9 cellular contexts compared by ENCODE assay signal in the genomic region with DNA sequence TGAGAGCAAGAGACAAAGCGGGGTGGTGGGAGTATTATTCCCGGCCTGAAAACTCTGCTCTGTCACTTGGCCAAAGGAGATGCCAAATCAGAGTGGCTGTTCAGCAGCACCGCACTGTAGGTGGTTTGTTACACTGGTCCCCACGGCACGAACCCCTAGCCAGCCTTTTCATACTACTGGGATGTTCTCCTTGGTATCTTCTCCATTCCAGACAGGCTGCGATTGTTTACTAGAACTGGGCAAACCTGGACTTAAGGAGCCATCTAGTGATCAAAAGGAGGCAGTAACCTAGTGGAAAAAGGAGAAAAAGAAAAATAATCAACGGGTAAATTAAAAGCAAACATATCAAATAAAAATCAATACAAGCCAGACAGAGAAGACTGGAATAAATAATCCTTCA. TPM values are rescaled to one million over a fixed set of nuclear protein-coding genes. Genes with fewer than 3 reads are reported as not detected.
DNase-seq lines count a peak whose midpoint lies in the region; ATAC-seq and TF ChIP-seq lines count a peak whose summit lies in the region.
"Had no signal": no experiment of that assay in that cellular context is flagged by ENCODE, and none has a peak within 500 bp of the region (broad histone marks: within the 10 kb centered on the region; RNA-seq: fewer than 3 reads in every experiment).

No MANE protein-coding gene starts in this region.

- H3K36me3 ChIP-seq in Loucy (ENCODE audit: insufficient read depth, low read length) (no peaks in the 10 kb centered on the region), neural progenitor cell (no peaks in the 10 kb centered on the region)

- H3K9me3 Mint-ChIP-seq in neural progenitor cell = no peaks in the 10 kb centered on the region

- H3F3A ChIP-seq in Loucy (ENCODE audit: low read depth) (no peaks in the 10 kb centered on the region), neural progenitor cell (ENCODE audit: low read depth) (peaks cover 14% of the 10 kb centered on the region)

- H3K27me3 Mint-ChIP-seq in neural progenitor cell (ENCODE audit: insufficient read depth, low read depth) = no peaks in the 10 kb centered on the region
- H3K27me3 Mint-ChIP-seq: activated naive CD8-positive, alpha-beta T cell had no signal

- intact Hi-C loops in posterior vena cava (cut with DNase I) = no loop called here

- H3K4me1 ChIP-seq in Loucy (ENCODE audit: insufficient read depth, low read length, poor library complexity, severe bottlenecking) (no peaks in the 10 kb centered on the region), neural progenitor cell (peaks cover 14% of the 10 kb centered on the region)

- H3K4me2 ChIP-seq in Loucy (ENCODE audit: low read depth, low read length, poor library complexity, severe bottlenecking) = no peak overlapping the region
- no peak overlapping the region for H3K4me2 ChIP-seq in neural progenitor cell

- H3K27me3 ChIP-seq in Loucy (ENCODE audit: insufficient read depth, low read length, poor library complexity, severe bottlenecking) = no peaks in the 10 kb centered on the region
- no peaks in the 10 kb centered on the region for H3K27me3 ChIP-seq in neural progenitor cell

- H3K9me3 ChIP-seq in Loucy (ENCODE audit: insufficient read depth, low read depth, low read length) (no peaks in the 10 kb centered on the region), neural progenitor cell (ENCODE audit: low read depth) (no peaks in the 10 kb centered on the region)

- no peak overlapping the region for H3K27ac ChIP-seq in neural progenitor cell

- H2AFZ ChIP-seq in Loucy (ENCODE audit: low read length) = no peak overlapping the region
- peak overlapping the region; percentile 86 for H2AFZ ChIP-seq in neural progenitor cell (replicated peaks)

- ATAC-seq in GM18873 (IDR thresholded peaks at IDR 0.05; ENCODE audit: low FRiP score, unreplicated experiment) (peak; percentile 66), GM21737 (IDR thresholded peaks at IDR 0.05; ENCODE audit: unreplicated experiment) (no peak)

- TF ChIP-seq CTCF in Loucy (conservative IDR thresholded peaks at IDR 0.05; ENCODE audit: low read length) (peak; percentile 52), neural progenitor cell (IDR thresholded peaks at IDR 0.05) (peak; percentile 72)

- H3K79me2 ChIP-seq in Loucy (ENCODE audit: insufficient read depth, low read length) (no peaks in the 10 kb centered on the region), neural progenitor cell (ENCODE audit: low read depth) (no peaks in the 10 kb centered on the region)

- in situ Hi-C loops in T47D (cut with HindIII; ENCODE audit: low pct_unique_long_range_greater_than_20kb, low sequenced_read_pairs) = no loop called here

- H3K9me2 ChIP-seq in Loucy (replicated peaks; ENCODE audit: low read depth, low read length) = no peaks in the 10 kb centered on the region

- H4K20me1 ChIP-seq in Loucy (ENCODE audit: insufficient read depth, low read length, poor library complexity, severe bottlenecking) (no peaks in the 10 kb centered on the region), neural progenitor cell (ENCODE audit: low read depth) (no peaks in the 10 kb centered on the region)

- H3K4me3 Mint-ChIP-seq in neural progenitor cell = no peak overlapping the region
- H3K4me3 Mint-ChIP-seq: activated naive CD8-positive, alpha-beta T cell had no signal

- peak; percentile 5 for DNase-seq in AG08396 (ENCODE audit: low spot score)
- peak; percentile 39 to 79 for DNase-seq in T47D (ENCODE audit: low read depth in 1 of 2, low spot score in 1 of 2)
- DNase-seq in neural progenitor cell (ENCODE audit: low spot score) = peak; percentile 64
- no peak for DNase-seq in AML-193 (lab: John Stamatoyannopoulos, UW)
- DNase-seq in posterior vena cava (ENCODE audit: low spot score) = no peak

- H3K4me3 ChIP-seq in Loucy (ENCODE audit: low read length, poor library complexity, severe bottlenecking) = no peak overlapping the region
- no peak overlapping the region for H3K4me3 ChIP-seq in neural progenitor cell

- H3K27ac Mint-ChIP-seq in neural progenitor cell = no peak overlapping the region
- H3K27ac Mint-ChIP-seq: activated naive CD8-positive, alpha-beta T cell had no signal

- H3K9ac ChIP-seq in Loucy (ENCODE audit: low read depth, low read length, poor library complexity, severe bottlenecking) (no peak overlapping the region), neural progenitor cell (no peak overlapping the region)

- no peaks in the 10 kb centered on the region for H3K4me1 Mint-ChIP-seq in neural progenitor cell

- no peaks in the 10 kb centered on the region for H3K36me3 Mint-ChIP-seq in neural progenitor cell
- H3K36me3 Mint-ChIP-seq: activated naive CD8-positive, alpha-beta T cell had no signal

RNA-seq across cellular contexts. Expression of a gene that starts 58.9 kb away (rescaled TPM):
- 21.0 and 25.5 TPM in 2 replicates for total RNA-seq in neural progenitor cell (ENCODE audit: low replicate concordance)
- total RNA-seq in posterior vena cava = 1 to 10 TPM; 5.5 to 7.1 TPM

Comparison
In these comparisons a context has a peak if more than half of its experiments do, and no peak if none do; other contexts are left out.
1. DNase-seq: peak in AG08396 (single experiment), T47D (2 of 2) and neural progenitor cell (single experiment); none in AML-193 (0 of 2) and posterior vena cava (single experiment).